In the genomic region with DNA sequence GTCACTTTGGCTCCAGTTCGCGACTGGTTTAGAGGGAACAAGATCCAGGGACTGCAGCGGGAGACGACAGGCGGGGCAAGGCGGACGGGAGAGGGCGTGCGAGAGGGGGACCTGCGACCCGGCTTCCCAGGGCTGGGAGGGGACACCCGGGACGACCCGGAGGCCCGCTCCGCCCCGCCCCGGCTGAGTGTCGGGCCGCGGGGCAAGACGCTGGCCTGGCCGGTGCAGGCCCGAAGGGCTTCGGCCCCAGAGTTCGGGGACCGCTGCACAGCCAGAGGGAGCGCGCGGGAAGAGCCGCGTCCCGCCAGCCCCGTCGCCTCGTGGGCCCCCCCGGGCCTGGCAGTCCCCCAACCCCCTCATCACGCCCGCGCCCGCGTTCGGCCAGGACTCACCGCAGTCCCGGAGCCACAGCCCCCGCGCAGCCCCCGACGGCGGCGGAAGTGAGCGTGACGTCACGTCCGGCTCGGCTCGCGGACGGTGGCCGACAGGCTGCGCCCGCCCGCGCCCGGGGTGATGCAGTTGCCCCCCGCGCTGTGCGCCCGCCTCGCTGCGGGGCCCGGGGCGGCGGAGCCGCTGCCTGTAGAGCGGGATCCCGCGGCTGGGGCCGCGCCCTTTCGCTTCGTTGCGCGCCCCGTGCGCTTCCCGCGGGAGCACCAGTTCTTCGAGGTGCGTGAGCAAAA, we compare ENCODE assay signal across 8 cellular contexts. TPM values are rescaled to one million over a fixed set of nuclear protein-coding genes. Genes with fewer than 3 reads are reported as not detected.
DNase-seq lines count a peak whose midpoint lies in the region; ATAC-seq and TF ChIP-seq lines count a peak whose summit lies in the region.

A gene with protein sequence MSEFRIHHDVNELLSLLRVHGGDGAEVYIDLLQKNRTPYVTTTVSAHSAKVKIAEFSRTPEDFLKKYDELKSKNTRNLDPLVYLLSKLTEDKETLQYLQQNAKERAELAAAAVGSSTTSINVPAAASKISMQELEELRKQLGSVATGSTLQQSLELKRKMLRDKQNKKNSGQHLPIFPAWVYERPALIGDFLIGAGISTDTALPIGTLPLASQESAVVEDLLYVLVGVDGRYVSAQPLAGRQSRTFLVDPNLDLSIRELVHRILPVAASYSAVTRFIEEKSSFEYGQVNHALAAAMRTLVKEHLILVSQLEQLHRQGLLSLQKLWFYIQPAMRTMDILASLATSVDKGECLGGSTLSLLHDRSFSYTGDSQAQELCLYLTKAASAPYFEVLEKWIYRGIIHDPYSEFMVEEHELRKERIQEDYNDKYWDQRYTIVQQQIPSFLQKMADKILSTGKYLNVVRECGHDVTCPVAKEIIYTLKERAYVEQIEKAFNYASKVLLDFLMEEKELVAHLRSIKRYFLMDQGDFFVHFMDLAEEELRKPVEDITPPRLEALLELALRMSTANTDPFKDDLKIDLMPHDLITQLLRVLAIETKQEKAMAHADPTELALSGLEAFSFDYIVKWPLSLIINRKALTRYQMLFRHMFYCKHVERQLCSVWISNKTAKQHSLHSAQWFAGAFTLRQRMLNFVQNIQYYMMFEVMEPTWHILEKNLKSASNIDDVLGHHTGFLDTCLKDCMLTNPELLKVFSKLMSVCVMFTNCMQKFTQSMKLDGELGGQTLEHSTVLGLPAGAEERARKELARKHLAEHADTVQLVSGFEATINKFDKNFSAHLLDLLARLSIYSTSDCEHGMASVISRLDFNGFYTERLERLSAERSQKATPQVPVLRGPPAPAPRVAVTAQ (minus strand): TSS at position 442 of the 680 bp plus-strand sequence. CDS start 5,931 bp downstream, outside the sequence.
A gene with protein sequence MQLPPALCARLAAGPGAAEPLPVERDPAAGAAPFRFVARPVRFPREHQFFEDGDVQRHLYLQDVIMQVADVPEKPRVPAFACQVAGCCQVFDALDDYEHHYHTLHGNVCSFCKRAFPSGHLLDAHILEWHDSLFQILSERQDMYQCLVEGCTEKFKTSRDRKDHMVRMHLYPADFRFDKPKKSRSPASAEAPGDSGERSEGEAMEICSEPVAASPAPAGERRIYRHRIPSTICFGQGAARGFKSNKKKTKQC (plus strand): TSS at position 484 of the 680 bp plus-strand sequence. CDS start 30 bp downstream, at position 514.

- peaks cover 21% of the 10 kb centered on the region for H3K4me1 Mint-ChIP-seq in activated T-helper 17 cell treated with anti-CD3 and anti-CD28 coated beads, Interleukin-2, amount 50 U/mL, for 72 hours
- H3K4me1 Mint-ChIP-seq in natural killer cell treated with Interleukin-12 subunit alpha and Interleukin-12 subunit beta and Interleukin-15 and Interleukin-18, amount 100 ng/mL, for 72 hours (ENCODE audit: low read depth in 2 of 2): peaks cover 19 to 23% of the 10 kb centered on the region in 2 donors

- peak within 1 kb of the TSS; percentile 82 for H3K4me3 ChIP-seq in HL-60 (replicated peaks; ENCODE audit: insufficient read depth, low read length)

- ATAC-seq in GM19467 (IDR thresholded peaks at IDR 0.05; ENCODE audit: unreplicated experiment): peak; percentile 73
- ATAC-seq in activated T-helper 17 cell treated with anti-CD3 and anti-CD28 coated beads, Interleukin-2, amount 50 U/mL, for 72 hours (replicated peaks): peak; percentile 82
- ATAC-seq in natural killer cell treated with Interleukin-12 subunit alpha and Interleukin-12 subunit beta and Interleukin-15 and Interleukin-18, amount 100 ng/mL, for 72 hours: peak; percentile 92
- ATAC-seq in stimulated activated naive CD8-positive, alpha-beta T cell treated with anti-CD3 and anti-CD28 coated beads, Interleukin-15, Interleukin-2, amounts not matched to agents 100 U/mL and 50 U/mL, for 24 hours: peak; percentile 84

- H3K27me3 Mint-ChIP-seq in activated T-helper 17 cell treated with anti-CD3 and anti-CD28 coated beads, Interleukin-2, amount 50 U/mL, for 72 hours: no peaks in the 10 kb centered on the region
- H3K27me3 Mint-ChIP-seq in natural killer cell treated with Interleukin-12 subunit alpha and Interleukin-12 subunit beta and Interleukin-15 and Interleukin-18, amount 100 ng/mL, for 72 hours: no peaks in the 10 kb centered on the region

- peak within 1 kb of the TSS; percentile 99 for H3K27ac Mint-ChIP-seq in activated T-helper 17 cell treated with anti-CD3 and anti-CD28 coated beads, Interleukin-2, amount 50 U/mL, for 72 hours
- peak within 1 kb of the TSS; percentile 95 for H3K27ac Mint-ChIP-seq in natural killer cell treated with Interleukin-12 subunit alpha and Interleukin-12 subunit beta and Interleukin-15 and Interleukin-18, amount 100 ng/mL, for 72 hours

- in situ Hi-C loops in Caki2 (cut with HindIII; ENCODE audit: low pct_unique_long_range_greater_than_20kb, low sequenced_read_pairs): no loop called here

- peaks cover 52% of the 10 kb centered on the region for H3K36me3 Mint-ChIP-seq in activated T-helper 17 cell treated with anti-CD3 and anti-CD28 coated beads, Interleukin-2, amount 50 U/mL, for 72 hours (ENCODE audit: low read depth)
- H3K36me3 Mint-ChIP-seq in natural killer cell treated with Interleukin-12 subunit alpha and Interleukin-12 subunit beta and Interleukin-15 and Interleukin-18, amount 100 ng/mL, for 72 hours: no peaks in the 10 kb centered on the region

- H3K4me3 Mint-ChIP-seq in activated T-helper 17 cell treated with anti-CD3 and anti-CD28 coated beads, Interleukin-2, amount 50 U/mL, for 72 hours: peak within 1 kb of the TSS; percentile 94
- peak within 1 kb of the TSS; percentile 97 for H3K4me3 Mint-ChIP-seq in natural killer cell treated with Interleukin-12 subunit alpha and Interleukin-12 subunit beta and Interleukin-15 and Interleukin-18, amount 100 ng/mL, for 72 hours

- no peaks in the 10 kb centered on the region for H3K9me3 Mint-ChIP-seq in activated T-helper 17 cell treated with anti-CD3 and anti-CD28 coated beads, Interleukin-2, amount 50 U/mL, for 72 hours
- H3K9me3 Mint-ChIP-seq in natural killer cell treated with Interleukin-12 subunit alpha and Interleukin-12 subunit beta and Interleukin-15 and Interleukin-18, amount 100 ng/mL, for 72 hours: no peaks in the 10 kb centered on the region

- no peak for TF ChIP-seq CTCF in HL-60 (IDR thresholded peaks at IDR 0.05; ENCODE audit: insufficient read depth, low read length)

- no peaks in the 10 kb centered on the region for H3K27me3 ChIP-seq in HL-60 (ENCODE audit: insufficient read depth, poor library complexity, severe bottlenecking)

- H3K27ac ChIP-seq in HL-60 (replicated peaks): peak within 1 kb of the TSS; percentile 93

- DNase-seq in Caki2 (ENCODE audit: low read depth): peak; percentile 83
- peak; percentile 86 for DNase-seq in HL-60 (ENCODE audit: low read depth in 1 of 2, low spot score in 1 of 2)
- DNase-seq in RPMI8226: peak; percentile 68
- peak; percentile 72 for DNase-seq in fibroblast of peridontal ligament (ENCODE audit: extremely low read depth)
- peak; percentile 93 for DNase-seq in natural killer cell treated with Interleukin-12 subunit alpha and Interleukin-12 subunit beta and Interleukin-15 and Interleukin-18, amount 100 ng/mL, for 72 hours (ENCODE audit: low spot score)
- peak; percentile 92 for DNase-seq in stimulated activated naive CD8-positive, alpha-beta T cell treated with anti-CD3 and anti-CD28 coated beads, Interleukin-15, Interleukin-2, amounts not matched to agents 100 U/mL and 50 U/mL, for 24 hours

RNA-seq across cellular contexts. Expression of the first gene that starts in this region (rescaled TPM):
- total RNA-seq in Caki2 (2014; rRNA removed; shearing (Covaris generic); ENCODE audit: low replicate concordance): 73.2 and 76.2 TPM in 2 replicates
- total RNA-seq in activated T-helper 17 cell treated with anti-CD3 and anti-CD28 coated beads, Interleukin-2, amount 50 U/mL, for 72 hours: 10 to 100 TPM; 47.8 to 55.8 TPM
- total RNA-seq in natural killer cell treated with Interleukin-12 subunit alpha and Interleukin-12 subunit beta and Interleukin-15 and Interleukin-18, amount 100 ng/mL, for 72 hours: 10 to 100 TPM; 53.3 to 58.2 TPM

RNA-seq across cellular contexts. Expression of the second gene that starts in this region (rescaled TPM):
- total RNA-seq in Caki2 (2014; rRNA removed; shearing (Covaris generic); ENCODE audit: low replicate concordance): 74.5 and 97.5 TPM in 2 replicates
- 10 to 100 TPM; 52.8 to 74.2 TPM for total RNA-seq in activated T-helper 17 cell treated with anti-CD3 and anti-CD28 coated beads, Interleukin-2, amount 50 U/mL, for 72 hours
- 10 to 100 TPM; 38.1 to 73.2 TPM for total RNA-seq in natural killer cell treated with Interleukin-12 subunit alpha and Interleukin-12 subunit beta and Interleukin-15 and Interleukin-18, amount 100 ng/mL, for 72 hours

Comparison
In these comparisons a context has a peak if more than half of its experiments do, and no peak if none do; other contexts are left out.
1. Peak in every context shown above with its lines: DNase-seq, ATAC-seq, H3K4me3 ChIP-seq and H3K27ac ChIP-seq.